In the genomic region with DNA sequence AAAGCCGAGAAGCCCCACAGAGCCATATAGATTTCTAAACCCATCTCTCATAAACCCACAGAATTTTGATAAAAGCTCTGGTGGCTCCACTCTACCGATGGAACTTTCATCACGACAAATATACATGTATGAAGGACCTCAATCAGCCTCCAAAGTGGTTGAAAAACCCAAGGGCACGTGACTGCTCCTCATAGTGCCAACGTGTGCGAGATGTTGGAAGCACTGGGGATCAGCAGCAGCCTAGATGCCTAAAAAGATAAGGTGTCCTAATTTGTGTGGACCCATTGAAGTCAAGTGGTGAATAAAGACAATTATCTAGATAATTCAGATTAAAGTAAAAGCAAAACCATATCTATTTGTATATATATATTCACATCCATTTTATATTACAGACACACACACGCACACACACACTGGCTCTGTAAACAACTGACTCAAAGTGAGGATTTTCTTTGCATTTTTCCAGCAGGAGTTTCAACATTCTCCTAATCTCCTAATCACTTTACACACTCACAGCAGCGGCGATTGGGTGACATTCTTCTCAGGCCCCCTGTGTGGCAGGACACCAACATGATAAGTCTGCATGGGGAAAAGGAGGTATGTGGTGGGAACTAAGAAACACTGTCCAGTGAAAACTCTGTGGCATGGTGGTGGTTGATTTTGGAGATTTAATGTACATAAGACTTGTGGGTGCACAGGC, we compare ENCODE assay signal across 20 cellular contexts. TPM values are rescaled to one million over a fixed set of nuclear protein-coding genes. Genes with fewer than 3 reads are reported as not detected.
"Had no signal": no experiment of that assay in that cellular context is flagged by ENCODE, and none has a peak within 500 bp of the region (broad histone marks: within the 10 kb centered on the region; RNA-seq: fewer than 3 reads in every experiment).

No MANE protein-coding gene starts in this region.

- H2AFZ ChIP-seq: parathyroid adenoma had no signal

- H3K36me3 ChIP-seq: left lung, spleen had no signal

- H3K27ac Mint-ChIP-seq: activated naive CD4-positive, alpha-beta T cell treated with anti-CD3 and anti-CD28 coated beads, Interleukin-2, amount 50 U/mL, for 72 hours; naive thymus-derived CD4-positive, alpha-beta T cell; stimulated activated memory B cell treated with anti-CD40 and anti-IgM and Interleukin-4, amounts not matched to agents 10 μg/mL and 1 μg/mL and 100 μg/mL, for 72 hours; T-cell; type B pancreatic cell had no signal

- H3K4me1 ChIP-seq: parathyroid adenoma had no signal

- DNase-seq: activated CD4-positive, CD25-positive, alpha-beta regulatory T cell treated with anti-CD3 and anti-CD28 coated beads, Interleukin-2, amount 50 U/mL, for 72 hours; activated CD8-positive, alpha-beta memory T cell treated with anti-CD3 and anti-CD28 coated beads for 24 hours; activated gamma-delta T cell; amniotic stem cell; caudate nucleus; foreskin melanocyte; glutamatergic neuron; left lung; naive thymus-derived CD4-positive, alpha-beta T cell; spleen; stimulated activated CD4-positive, alpha-beta T cell treated with anti-CD3 and anti-CD28 coated beads, Interleukin-4, amount 100 ng/mL, for 4 hours; T-cell; T-helper 9 cell; testis had no signal

- H3K27ac ChIP-seq: left lung, parathyroid adenoma, spleen, testis had no signal

- H3K27me3 ChIP-seq: testis had no signal

- H3K36me3 Mint-ChIP-seq: stimulated activated memory B cell treated with anti-CD40 and anti-IgM and Interleukin-4, amounts not matched to agents 10 μg/mL and 1 μg/mL and 100 μg/mL, for 72 hours; type B pancreatic cell had no signal

- H3K4me1 Mint-ChIP-seq: stimulated activated memory B cell treated with anti-CD40 and anti-IgM and Interleukin-4, amounts not matched to agents 10 μg/mL and 1 μg/mL and 100 μg/mL, for 72 hours had no signal

- H3K79me2 ChIP-seq: parathyroid adenoma had no signal

- H3K4me3 ChIP-seq: left lung, spleen, testis had no signal

- H3K9me3 Mint-ChIP-seq: type B pancreatic cell had no signal

- H3K9ac ChIP-seq: parathyroid adenoma had no signal

- H3K9me3 ChIP-seq: left lung, spleen, testis had no signal

- H3K4me3 Mint-ChIP-seq: stimulated activated memory B cell treated with anti-CD40 and anti-IgM and Interleukin-4, amounts not matched to agents 10 μg/mL and 1 μg/mL and 100 μg/mL, for 72 hours; T-cell had no signal

- ATAC-seq: activated naive CD4-positive, alpha-beta T cell treated with anti-CD3 and anti-CD28 coated beads, Interleukin-2, amount 50 U/mL, for 72 hours; left lung; naive thymus-derived CD4-positive, alpha-beta T cell; sciatic nerve; stimulated activated memory B cell treated with anti-CD40 and anti-IgM and Interleukin-4, amounts not matched to agents 10 μg/mL and 1 μg/mL and 100 μg/mL, for 72 hours; T-cell had no signal

RNA-seq across cellular contexts. Expression of a gene that starts 2.9 kb away (rescaled TPM):
- total RNA-seq: activated naive CD4-positive, alpha-beta T cell treated with anti-CD3 and anti-CD28 coated beads, Interleukin-2, amount 50 U/mL, for 72 hours; dermis microvascular lymphatic vessel endothelial cell; left lung; naive thymus-derived CD4-positive, alpha-beta T cell; sciatic nerve; spleen; T-cell had no signal
- polyA plus RNA-seq: naive thymus-derived CD4-positive, alpha-beta T cell had no signal
